In the genomic region with DNA sequence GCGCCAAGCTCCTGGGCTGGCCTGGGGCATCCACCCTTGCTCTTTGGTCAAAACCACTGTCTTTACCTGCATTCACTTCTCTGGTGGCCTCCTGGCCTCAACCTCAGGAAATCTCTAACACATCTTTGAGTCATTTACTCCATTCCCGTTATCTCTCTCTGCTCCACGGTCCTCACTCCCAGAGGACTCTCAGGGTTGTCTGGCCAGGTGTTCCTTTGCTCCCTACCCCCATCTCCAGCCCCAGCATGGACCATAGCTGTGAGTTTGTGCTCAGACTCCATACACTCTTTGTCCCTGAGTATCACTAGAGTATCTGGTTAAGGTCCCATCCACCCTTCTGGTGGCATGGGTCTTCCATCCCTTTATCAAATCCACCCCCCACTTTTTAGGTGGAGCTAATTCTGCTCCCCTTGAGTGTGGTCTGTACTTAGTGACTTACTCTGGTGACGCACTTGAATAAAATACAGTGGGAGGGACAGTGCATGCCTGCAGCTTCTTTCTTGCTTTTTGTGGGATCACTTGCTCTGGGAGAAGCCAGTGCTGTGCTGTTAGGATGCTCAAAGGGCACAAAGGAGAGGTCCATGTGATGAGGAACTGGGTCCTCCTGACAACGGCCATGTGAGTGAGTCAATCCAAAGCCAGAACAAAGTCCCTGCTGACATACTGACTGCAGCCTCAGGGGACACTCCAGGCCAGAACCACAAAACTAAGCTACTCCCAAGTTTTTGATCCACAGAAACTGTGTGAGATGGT, we compare ENCODE assay signal across 14 cellular contexts. TPM values are rescaled to one million over a fixed set of nuclear protein-coding genes. Genes with fewer than 3 reads are reported as not detected.
DNase-seq lines count a peak whose midpoint lies in the region; ATAC-seq and TF ChIP-seq lines count a peak whose summit lies in the region.
"Had no signal": no experiment of that assay in that cellular context is flagged by ENCODE, and none has a peak within 500 bp of the region (broad histone marks: within the 10 kb centered on the region; RNA-seq: fewer than 3 reads in every experiment).

No MANE protein-coding gene starts in this region.

- no peaks in the 10 kb centered on the region for H3K9me3 ChIP-seq in breast epithelium
- H3K9me3 ChIP-seq in suprapubic skin = no peaks in the 10 kb centered on the region
- H3K9me3 ChIP-seq: Caco-2 had no signal

- H3K27me3 ChIP-seq in breast epithelium (no peaks in the 10 kb centered on the region), suprapubic skin (no peaks in the 10 kb centered on the region)

- no peak for TF ChIP-seq EP300 in suprapubic skin (IDR thresholded peaks at IDR 0.05)

- H3K9me3 Mint-ChIP-seq in mesothelial cell of epicardium (no peaks in the 10 kb centered on the region), natural killer cell (no peaks in the 10 kb centered on the region)
- H3K9me3 Mint-ChIP-seq: GM23338, type B pancreatic cell had no signal

- no peak for ATAC-seq in natural killer cell
- ATAC-seq: GM23338 had no signal

- no peak overlapping the region for H3K4me3 Mint-ChIP-seq in mesothelial cell of epicardium
- no peak overlapping the region for H3K4me3 Mint-ChIP-seq in natural killer cell
- H3K4me3 Mint-ChIP-seq: GM23338, type B pancreatic cell had no signal

- DNase-seq in HT1080 (ENCODE audit: low read depth) (peak; percentile 37), breast epithelium (ENCODE audit: low spot score in 2 of 2) (no peak), mesothelial cell of epicardium (ENCODE audit: low spot score in 2 of 2, unreplicated experiment in 2 of 2) (no peak), suprapubic skin (ENCODE audit: low spot score in 2 of 2) (no peak), natural killer cell (no peak), DMS79 (lab: John Stamatoyannopoulos, UW) (no peak), foreskin fibroblast (no peak), HEK293T (ENCODE audit: extremely low spot score) (no peak)
- DNase-seq: Caco-2, NCI-H2081, occipital lobe had no signal

- intact Hi-C loops in breast epithelium (cut with DNase I; ENCODE audit: low total_unique reads) = no loop called here
- intact Hi-C loops in natural killer cell (cut with micrococcal nuclease) = no loop called here

- CTCF ChIA-PET in HEK293T (lab: Yijun Ruan, JAX) = interaction anchor here (3.6 kb wide), 1 partner anchor 28 kb away, joined by 13 read pairs; no protein-coding TSS in a partner anchor

- peak overlapping the region; percentile 34 to 79 for H3K27ac ChIP-seq in breast epithelium
- H3K27ac ChIP-seq in suprapubic skin = peak overlapping the region; percentile 64
- H3K27ac ChIP-seq: epithelial cell of prostate had no signal

- POLR2A ChIA-PET in HEK293T (lab: Yijun Ruan, JAX) = interaction anchor here (0.9 to 1.3 kb wide), 2 partner anchors 12 to 13 kb away, joined by 4 to 5 read pairs; no protein-coding TSS in a partner anchor

- TF ChIP-seq POLR2A in breast epithelium (IDR thresholded peaks at IDR 0.05) = no peak
- no peak for TF ChIP-seq POLR2A in suprapubic skin (IDR thresholded peaks at IDR 0.05)

- H3K4me1 Mint-ChIP-seq in mesothelial cell of epicardium (peaks cover 60% of the 10 kb centered on the region), natural killer cell (peaks cover 46 to 55% of the 10 kb centered on the region in 2 donors)
- H3K4me1 Mint-ChIP-seq: GM23338 had no signal

- WGBS in suprapubic skin = 68% methylated on average over 5 of the region's 5 CpGs

- H3K4me3 ChIP-seq in breast epithelium = peak overlapping the region in 1 of 3 donors; percentile 40
- H3K4me3 ChIP-seq in suprapubic skin = no peak overlapping the region
- no peak overlapping the region for H3K4me3 ChIP-seq in foreskin fibroblast (ENCODE audit: low read depth in 1 of 2, low read length in 2 of 2)
- H3K4me3 ChIP-seq: GM23338 had no signal

- peak overlapping the region; percentile 79 for H3K27ac Mint-ChIP-seq in mesothelial cell of epicardium
- peak overlapping the region in 1 of 2 donors; percentile 40 for H3K27ac Mint-ChIP-seq in natural killer cell
- H3K27ac Mint-ChIP-seq: GM23338 had no signal

- H3K36me3 ChIP-seq in breast epithelium (no peaks in the 10 kb centered on the region), suprapubic skin (no peaks in the 10 kb centered on the region)

- TF ChIP-seq CTCF in breast epithelium (IDR thresholded peaks at IDR 0.05) = no peak
- TF ChIP-seq CTCF in mesothelial cell of epicardium (IDR thresholded peaks at IDR 0.05; ENCODE audit: unreplicated experiment) = no peak
- no peak for TF ChIP-seq CTCF in suprapubic skin (IDR thresholded peaks at IDR 0.05)
- no peak for TF ChIP-seq CTCF in natural killer cell (IDR thresholded peaks at IDR 0.05)
- TF ChIP-seq CTCF in foreskin fibroblast (IDR thresholded peaks at IDR 0.05; ENCODE audit: low read depth, low read length) = no peak

- peaks cover 4% of the 10 kb centered on the region for H3K36me3 Mint-ChIP-seq in mesothelial cell of epicardium
- no peaks in the 10 kb centered on the region for H3K36me3 Mint-ChIP-seq in natural killer cell

- H3K4me1 ChIP-seq in breast epithelium (no peaks in the 10 kb centered on the region), suprapubic skin (peaks cover 22% of the 10 kb centered on the region)

- H3K27me3 Mint-ChIP-seq in mesothelial cell of epicardium (ENCODE audit: low read depth) = no peaks in the 10 kb centered on the region
- H3K27me3 Mint-ChIP-seq in natural killer cell (ENCODE audit: low read depth in 2 of 2) = no peaks in the 10 kb centered on the region
- H3K27me3 Mint-ChIP-seq: type B pancreatic cell had no signal

TF ChIP-seq in HEK293T, 16 proteins besides CTCF, POLR2A, EP300 and RAD21:
- no peak for TF ChIP-seq L3MBTL2 (conservative IDR thresholded peaks at IDR 0.05)
- no peak for TF ChIP-seq HDGF (IDR thresholded peaks at IDR 0.05; ENCODE audit: borderline replicate concordance)
- TF ChIP-seq NFRKB (IDR thresholded peaks at IDR 0.05) = no peak
- TF ChIP-seq BHLHE40 (IDR thresholded peaks at IDR 0.05; ENCODE audit: borderline replicate concordance) = no peak
- TF ChIP-seq CTBP1 (IDR thresholded peaks at IDR 0.05; ENCODE audit: borderline replicate concordance) = no peak
- TF ChIP-seq TARDBP (IDR thresholded peaks at IDR 0.05) = no peak
- no peak for TF ChIP-seq FOXM1 (IDR thresholded peaks at IDR 0.05; ENCODE audit: borderline replicate concordance)
- TF ChIP-seq, protein P1, sequence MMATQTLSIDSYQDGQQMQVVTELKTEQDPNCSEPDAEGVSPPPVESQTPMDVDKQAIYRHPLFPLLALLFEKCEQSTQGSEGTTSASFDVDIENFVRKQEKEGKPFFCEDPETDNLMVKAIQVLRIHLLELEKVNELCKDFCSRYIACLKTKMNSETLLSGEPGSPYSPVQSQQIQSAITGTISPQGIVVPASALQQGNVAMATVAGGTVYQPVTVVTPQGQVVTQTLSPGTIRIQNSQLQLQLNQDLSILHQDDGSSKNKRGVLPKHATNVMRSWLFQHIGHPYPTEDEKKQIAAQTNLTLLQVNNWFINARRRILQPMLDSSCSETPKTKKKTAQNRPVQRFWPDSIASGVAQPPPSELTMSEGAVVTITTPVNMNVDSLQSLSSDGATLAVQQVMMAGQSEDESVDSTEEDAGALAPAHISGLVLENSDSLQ (IDR thresholded peaks at IDR 0.05) = no peak

RNA-seq across cellular contexts. Expression of a gene that starts 44.3 kb away (rescaled TPM):
- 65.0 and 84.9 TPM in 2 replicates for total RNA-seq in HT1080 (2014; rRNA removed; shearing (Covaris generic))
- polyA plus RNA-seq in HT1080 (2015; cell fraction: cytosol; rRNA removed) = 245 and 257 TPM in 2 replicates
- 242 and 275 TPM in 2 replicates for polyA plus RNA-seq in HT1080 (2015; cell fraction: nucleus; rRNA removed)
- total RNA-seq in breast epithelium = 100 to 1,000 TPM; 205 to 769 (median 622) TPM
- 98.5 to 114 TPM (median 107 TPM) in 3 replicates for total RNA-seq in mesothelial cell of epicardium
- 100 to 1,000 TPM in 3 of 4 donors, 10 to 100 TPM in 1; 85.3 to 152 (median 125) TPM for total RNA-seq in suprapubic skin
- 100 to 1,000 TPM in 2 of 3 donors, 10 to 100 TPM in 1; 88.8 to 107 (median 101) TPM for total RNA-seq in natural killer cell
